Comparison of ENCODE assay signal across 17 cellular contexts in genomic region chr7:8160810-8161209, GRCh38.
"Had no signal": no experiment of that assay in that cellular context is flagged by ENCODE, and none has a peak within 500 bp of the region (broad histone marks: within the 10 kb centered on the region; RNA-seq: fewer than 3 reads in every experiment).

No MANE protein-coding gene starts in this region.

- H3K4me1 ChIP-seq: colonic mucosa, gastrocnemius medialis, left lung, sigmoid colon, spleen had no signal

- H3K36me3 ChIP-seq: colonic mucosa, gastrocnemius medialis, sigmoid colon had no signal

- H3K4me3 Mint-ChIP-seq: activated B cell treated with CpG ODN at 0.5 μM for 24 hours; activated CD4-positive, alpha-beta memory T cell treated with anti-CD3 and anti-CD28 coated beads for 36 hours; activated naive CD8-positive, alpha-beta T cell; naive B cell; stimulated activated naive B cell treated with anti-CD40 and anti-IgM and Interleukin-4, amounts not matched to agents 10 μg/mL and 1 μg/mL and 100 μg/mL, for 72 hours had no signal

- H3K9me3 Mint-ChIP-seq: activated B cell treated with CpG ODN at 0.5 μM for 24 hours; activated CD4-positive, alpha-beta memory T cell treated with anti-CD3 and anti-CD28 coated beads for 36 hours; naive B cell; stimulated activated naive B cell treated with anti-CD40 and anti-IgM and Interleukin-4, amounts not matched to agents 10 μg/mL and 1 μg/mL and 100 μg/mL, for 72 hours had no signal

- H3K27me3 ChIP-seq: colonic mucosa, gastrocnemius medialis, left lung, neutrophil, sigmoid colon, spleen had no signal

- H3K27me3 Mint-ChIP-seq: activated B cell treated with CpG ODN at 0.5 μM for 24 hours; activated CD4-positive, alpha-beta memory T cell treated with anti-CD3 and anti-CD28 coated beads for 36 hours; activated naive CD8-positive, alpha-beta T cell; stimulated activated naive B cell treated with anti-CD40 and anti-IgM and Interleukin-4, amounts not matched to agents 10 μg/mL and 1 μg/mL and 100 μg/mL, for 72 hours had no signal

- H3K4me1 Mint-ChIP-seq: stimulated activated naive B cell treated with anti-CD40 and anti-IgM and Interleukin-4, amounts not matched to agents 10 μg/mL and 1 μg/mL and 100 μg/mL, for 72 hours had no signal

- H3K27ac ChIP-seq: colonic mucosa, gastrocnemius medialis, left lung, sigmoid colon, spleen had no signal

- H3K36me3 Mint-ChIP-seq: activated CD4-positive, alpha-beta memory T cell treated with anti-CD3 and anti-CD28 coated beads for 36 hours; naive B cell; stimulated activated naive B cell treated with anti-CD40 and anti-IgM and Interleukin-4, amounts not matched to agents 10 μg/mL and 1 μg/mL and 100 μg/mL, for 72 hours had no signal

- H3K27ac Mint-ChIP-seq: activated B cell treated with CpG ODN at 0.5 μM for 24 hours; activated CD4-positive, alpha-beta memory T cell treated with anti-CD3 and anti-CD28 coated beads for 36 hours; activated naive CD8-positive, alpha-beta T cell; stimulated activated naive B cell treated with anti-CD40 and anti-IgM and Interleukin-4, amounts not matched to agents 10 μg/mL and 1 μg/mL and 100 μg/mL, for 72 hours had no signal

- H3K4me3 ChIP-seq: colonic mucosa, gastrocnemius medialis, left lung, sigmoid colon, spleen had no signal

- H3K9me3 ChIP-seq: colonic mucosa, gastrocnemius medialis, left lung, neutrophil, sigmoid colon, spleen had no signal

- FAIRE-seq: endometrium, kidney, TTC549 had no signal

- DNase-seq: activated B cell treated with CpG ODN at 0.5 μM for 24 hours; activated CD4-positive, alpha-beta memory T cell treated with anti-CD3 and anti-CD28 coated beads for 36 hours; activated CD4-positive, alpha-beta T cell treated with anti-CD3 and anti-CD28 coated beads for 4 hours; central memory CD4-positive, alpha-beta T cell; colonic mucosa; gastrocnemius medialis; head of caudate nucleus; kidney; left lung; naive B cell; sigmoid colon; spleen; stimulated activated naive B cell treated with anti-CD40 and anti-IgM and Interleukin-4, amounts not matched to agents 10 μg/mL and 1 μg/mL and 100 μg/mL, for 72 hours had no signal
